ENCODE assay signal across 1 cellular context in the genomic region with DNA sequence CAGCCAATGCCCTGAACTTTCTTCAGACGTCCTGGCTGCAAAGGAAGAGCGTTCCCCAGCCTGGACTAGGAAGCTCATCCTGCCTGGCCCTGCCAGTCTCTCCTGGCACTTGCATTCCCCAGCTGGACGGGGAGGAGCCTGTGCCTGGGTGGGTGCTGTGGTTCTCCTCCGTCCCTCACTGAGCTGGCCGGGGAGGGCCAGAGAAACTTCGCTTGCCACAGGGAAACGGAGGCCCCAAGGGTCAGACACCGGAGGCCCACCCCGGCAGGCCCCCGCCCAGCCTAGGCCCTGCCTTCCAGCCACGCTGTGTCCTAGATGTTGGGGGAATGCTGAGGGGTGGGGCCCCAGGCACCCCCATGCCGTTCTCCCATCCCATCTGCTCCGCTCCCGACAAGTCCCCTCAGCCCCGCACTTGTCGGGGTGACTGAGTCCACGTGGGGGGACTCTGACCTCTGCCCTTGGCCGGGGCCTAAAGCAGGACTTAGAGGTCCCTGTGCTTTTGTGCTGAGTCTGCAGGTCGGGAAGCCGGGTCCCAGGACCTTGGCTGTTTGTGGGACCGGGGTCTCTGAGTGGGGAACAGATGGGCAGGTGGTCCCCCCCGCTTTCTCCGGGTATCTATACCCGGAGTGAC.
TF ChIP-seq lines count a peak whose summit lies in the region.

No MANE protein-coding gene starts in this region.

TF ChIP-seq in HepG2, 621 proteins besides CTCF, POLR2A, EP300 and RAD21:
- TF ChIP-seq, protein P1, sequence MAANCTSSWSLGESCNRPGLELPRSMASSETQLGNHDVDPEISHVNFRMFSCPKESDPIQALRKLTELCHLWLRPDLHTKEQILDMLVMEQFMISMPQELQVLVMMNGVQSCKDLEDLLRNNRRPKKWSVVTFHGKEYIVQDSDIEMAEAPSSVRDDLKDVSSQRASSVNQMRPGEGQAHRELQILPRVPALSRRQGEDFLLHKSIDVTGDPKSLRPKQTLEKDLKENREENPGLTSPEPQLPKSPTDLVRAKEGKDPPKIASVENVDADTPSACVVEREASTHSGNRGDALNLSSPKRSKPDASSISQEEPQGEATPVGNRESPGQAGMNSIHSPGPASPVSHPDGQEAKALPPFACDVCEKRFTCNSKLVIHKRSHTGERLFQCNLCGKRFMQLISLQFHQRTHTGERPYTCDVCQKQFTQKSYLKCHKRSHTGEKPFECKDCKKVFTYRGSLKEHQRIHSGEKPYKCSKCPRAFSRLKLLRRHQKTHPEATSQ (CRISPR knock-in tag; IDR thresholded peaks at IDR 0.05; ENCODE audit: borderline replicate concordance): no peak
- TF ChIP-seq POLR2G (IDR thresholded peaks at IDR 0.05; ENCODE audit: low read depth, low read length) (peak; percentile 29), RBM22 (optimal IDR thresholded peaks at IDR 0.05; ENCODE audit: low read length) (peak; percentile 53), HNRNPL (IDR thresholded peaks at IDR 0.05; ENCODE audit: low read depth, low read length) (no peak), AGO2 (optimal IDR thresholded peaks at IDR 0.05; ENCODE audit: low read depth, low read length) (peak; percentile 82), NONO (IDR thresholded peaks at IDR 0.05) (no peak), NONO (CRISPR knock-in tag; conservative IDR thresholded peaks at IDR 0.05) (0 out of 2 replicates have a peak, but pooled peaks have one; percentile 39), SETDB1 (CRISPR knock-in tag; IDR thresholded peaks at IDR 0.05; ENCODE audit: borderline replicate concordance) (no peak), AKAP8 (CRISPR knock-in tag; IDR thresholded peaks at IDR 0.05) (peak; percentile 95), NFIC (IDR thresholded peaks at IDR 0.05; ENCODE audit: low read length) (no peak), MAFK (conservative IDR thresholded peaks at IDR 0.05 in 1 of 2, IDR thresholded peaks at IDR 0.05 in 1 of 2; ENCODE audit: low read length in 2 of 2) (peak; percentile 58 to 64; a peak in 3 of 4 replicates)
